1 cellular context compared by ENCODE assay signal in genomic region chr16:18969050-18969854, GRCh38.
TF ChIP-seq lines count a peak whose summit lies in the region.

No MANE protein-coding gene starts in this region.

TF ChIP-seq in HepG2, 621 proteins besides CTCF, POLR2A, EP300 and RAD21 (continued from another document and continues in another):
- TF ChIP-seq ADNP (CRISPR knock-in tag; IDR thresholded peaks at IDR 0.05) (no peak), PRPF4 (IDR thresholded peaks at IDR 0.05; ENCODE audit: low read depth, low read length, poor library complexity, severe bottlenecking) (no peak), DRAP1 (CRISPR knock-in tag; IDR thresholded peaks at IDR 0.05) (peak; percentile 48; the same call in 1 of the 2 replicates), CBX1 (IDR thresholded peaks at IDR 0.05; ENCODE audit: low read depth) (peak; percentile 50), ZFP82 (CRISPR knock-in tag; IDR thresholded peaks at IDR 0.05; ENCODE audit: borderline replicate concordance) (no peak), SOX13 (IDR thresholded peaks at IDR 0.05) (no peak), SOX13 (CRISPR knock-in tag; conservative IDR thresholded peaks at IDR 0.05 in 1 of 2, IDR thresholded peaks at IDR 0.05 in 1 of 2) (peak in 1 of 2 experiments; percentile 31; a peak in 1 of 4 replicates), ZNF550 (CRISPR knock-in tag; IDR thresholded peaks at IDR 0.05; ENCODE audit: borderline replicate concordance) (no peak), KAT8 (CRISPR knock-in tag; IDR thresholded peaks at IDR 0.05) (0 out of 2 replicates have a peak, but pooled peaks have one; percentile 29), BORCS8-MEF2B (CRISPR knock-in tag; IDR thresholded peaks at IDR 0.05) (no peak), IRF2 (CRISPR knock-in tag; IDR thresholded peaks at IDR 0.05) (peak; percentile 72), ZNF737 (CRISPR knock-in tag; IDR thresholded peaks at IDR 0.05; ENCODE audit: borderline replicate concordance) (no peak), RXRB (CRISPR knock-in tag; IDR thresholded peaks at IDR 0.05; ENCODE audit: borderline replicate concordance) (peak; percentile 21; the same call in 1 of the 2 replicates), IKZF5 (CRISPR knock-in tag; IDR thresholded peaks at IDR 0.05) (peak; percentile 86; the same call in 1 of the 2 replicates), ZNF788 (CRISPR knock-in tag; IDR thresholded peaks at IDR 0.05; ENCODE audit: borderline replicate concordance) (peak; percentile 57; the same call in 1 of the 2 replicates), ZBTB3 (CRISPR knock-in tag; IDR thresholded peaks at IDR 0.05; ENCODE audit: borderline replicate concordance, low read depth) (no peak), SPEN (CRISPR knock-in tag; IDR thresholded peaks at IDR 0.05; ENCODE audit: low read depth) (peak; percentile 37; the same call in 1 of the 2 replicates), JUNB (CRISPR knock-in tag; IDR thresholded peaks at IDR 0.05; ENCODE audit: borderline replicate concordance) (no peak), ZMYM2 (CRISPR knock-in tag; IDR thresholded peaks at IDR 0.05) (no peak), ATM (IDR thresholded peaks at IDR 0.05; ENCODE audit: borderline replicate concordance) (no peak), ZSCAN12 (CRISPR knock-in tag; IDR thresholded peaks at IDR 0.05) (0 out of 2 replicates have a peak, but pooled peaks have one; percentile 9), ZBTB43 (CRISPR knock-in tag; conservative IDR thresholded peaks at IDR 0.05) (peak; percentile 26; the same call in 1 of the 2 replicates), ZNF569 (CRISPR knock-in tag; IDR thresholded peaks at IDR 0.05; ENCODE audit: borderline replicate concordance) (no peak), KLF13 (CRISPR knock-in tag; IDR thresholded peaks at IDR 0.05) (no peak), MAZ (IDR thresholded peaks at IDR 0.05; ENCODE audit: borderline replicate concordance, low read depth, low read length) (no peak), MAZ (CRISPR knock-in tag; IDR thresholded peaks at IDR 0.05; ENCODE audit: low read depth) (peak; percentile 11; the same call in 1 of the 2 replicates), MIXL1 (CRISPR knock-in tag; IDR thresholded peaks at IDR 0.05) (peak; percentile 78), NCOA5 (CRISPR knock-in tag; IDR thresholded peaks at IDR 0.05) (no peak), TBX2 (CRISPR knock-in tag; IDR thresholded peaks at IDR 0.05; ENCODE audit: borderline replicate concordance) (peak; percentile 65), ZKSCAN8 (CRISPR knock-in tag; IDR thresholded peaks at IDR 0.05; ENCODE audit: borderline replicate concordance) (0 out of 2 replicates have a peak, but pooled peaks have one; percentile 54), BCL6 (CRISPR knock-in tag; IDR thresholded peaks at IDR 0.05) (peak; percentile 51; the same call in 1 of the 2 replicates), EHMT2 (IDR thresholded peaks at IDR 0.05; ENCODE audit: borderline replicate concordance, low read depth, low read length) (no peak), IRF9 (CRISPR knock-in tag; IDR thresholded peaks at IDR 0.05; ENCODE audit: borderline replicate concordance) (0 out of 2 replicates have a peak, but pooled peaks have one; percentile 24), HMG20B (CRISPR knock-in tag; conservative IDR thresholded peaks at IDR 0.05) (0 out of 2 replicates have a peak, but pooled peaks have one; percentile 41), SIX4 (CRISPR knock-in tag; IDR thresholded peaks at IDR 0.05) (0 out of 2 replicates have a peak, but pooled peaks have one; percentile 21), HNF1B (CRISPR knock-in tag; IDR thresholded peaks at IDR 0.05) (no peak), GMEB1 (CRISPR knock-in tag; IDR thresholded peaks at IDR 0.05; ENCODE audit: borderline replicate concordance) (peak; percentile 50; the same call in 1 of the 2 replicates), SP140L (CRISPR knock-in tag; IDR thresholded peaks at IDR 0.05; ENCODE audit: borderline replicate concordance) (0 out of 2 replicates have a peak, but pooled peaks have one; percentile 82), ZNF800 (CRISPR knock-in tag; IDR thresholded peaks at IDR 0.05) (peak; percentile 28; the same call in 1 of the 2 replicates), FIP1L1 (IDR thresholded peaks at IDR 0.05; ENCODE audit: borderline replicate concordance, insufficient read depth, low read depth, low read length) (no peak), NR2F1 (CRISPR knock-in tag; IDR thresholded peaks at IDR 0.05) (no peak), PITX1 (CRISPR knock-in tag; IDR thresholded peaks at IDR 0.05) (0 out of 2 replicates have a peak, but pooled peaks have one; percentile 26), SRF (IDR thresholded peaks at IDR 0.05; ENCODE audit: low read depth, low read length) (0 out of 2 replicates have a peak, but pooled peaks have one; percentile 13), E2F1 (CRISPR knock-in tag; IDR thresholded peaks at IDR 0.05) (no peak), KDM3A (CRISPR knock-in tag; IDR thresholded peaks at IDR 0.05; ENCODE audit: low read depth) (peak; percentile 81; the same call in 1 of the 2 replicates), MAFK (conservative IDR thresholded peaks at IDR 0.05 in 1 of 2, IDR thresholded peaks at IDR 0.05 in 1 of 2; ENCODE audit: low read length in 2 of 2) (peak; percentile 52 to 70; a peak in 3 of 4 replicates), NCOA2 (CRISPR knock-in tag; IDR thresholded peaks at IDR 0.05) (0 out of 2 replicates have a peak, but pooled peaks have one; percentile 37), CHD2 (IDR thresholded peaks at IDR 0.05; ENCODE audit: low read depth, low read length) (no peak), RFXANK (CRISPR knock-in tag; IDR thresholded peaks at IDR 0.05) (0 out of 2 replicates have a peak, but pooled peaks have one; percentile 31), HNRNPLL (IDR thresholded peaks at IDR 0.05; ENCODE audit: low read depth, low read length, poor library complexity, severe bottlenecking) (no peak), ZNF10 (CRISPR knock-in tag; IDR thresholded peaks at IDR 0.05; ENCODE audit: borderline replicate concordance, low read depth) (no peak), ZNF660 (CRISPR knock-in tag; IDR thresholded peaks at IDR 0.05; ENCODE audit: borderline replicate concordance, low read depth) (no peak), JARID2 (CRISPR knock-in tag; IDR thresholded peaks at IDR 0.05; ENCODE audit: insufficient replicate concordance) (peak; percentile 81), SMC3 (IDR thresholded peaks at IDR 0.05; ENCODE audit: low read length) (peak; percentile 94), MEF2D (CRISPR knock-in tag; IDR thresholded peaks at IDR 0.05) (peak; percentile 42; the same call in 1 of the 2 replicates), YY1 (IDR thresholded peaks at IDR 0.05; ENCODE audit: insufficient read depth, insufficient replicate concordance, low read depth, low read length) (peak; percentile 64), ZFP91 (CRISPR knock-in tag; IDR thresholded peaks at IDR 0.05; ENCODE audit: borderline replicate concordance) (0 out of 2 replicates have a peak, but pooled peaks have one; percentile 36), THAP11 (CRISPR knock-in tag; IDR thresholded peaks at IDR 0.05) (peak; percentile 48), SOX6 (IDR thresholded peaks at IDR 0.05) (no peak), SOX6 (CRISPR knock-in tag; IDR thresholded peaks at IDR 0.05) (no peak), POLR2G (IDR thresholded peaks at IDR 0.05; ENCODE audit: low read depth, low read length) (no peak), FOXA3 (CRISPR knock-in tag; IDR thresholded peaks at IDR 0.05) (peak; percentile 44), ZNF652 (CRISPR knock-in tag; IDR thresholded peaks at IDR 0.05; ENCODE audit: borderline replicate concordance, low read depth) (0 out of 2 replicates have a peak, but pooled peaks have one; percentile 17), STAG1 (CRISPR knock-in tag; IDR thresholded peaks at IDR 0.05) (peak; percentile 97), SAP130 (CRISPR knock-in tag; IDR thresholded peaks at IDR 0.05; ENCODE audit: low read depth) (peak; percentile 63)
